Comparison of ENCODE assay signal across 8 cellular contexts in the genomic region with DNA sequence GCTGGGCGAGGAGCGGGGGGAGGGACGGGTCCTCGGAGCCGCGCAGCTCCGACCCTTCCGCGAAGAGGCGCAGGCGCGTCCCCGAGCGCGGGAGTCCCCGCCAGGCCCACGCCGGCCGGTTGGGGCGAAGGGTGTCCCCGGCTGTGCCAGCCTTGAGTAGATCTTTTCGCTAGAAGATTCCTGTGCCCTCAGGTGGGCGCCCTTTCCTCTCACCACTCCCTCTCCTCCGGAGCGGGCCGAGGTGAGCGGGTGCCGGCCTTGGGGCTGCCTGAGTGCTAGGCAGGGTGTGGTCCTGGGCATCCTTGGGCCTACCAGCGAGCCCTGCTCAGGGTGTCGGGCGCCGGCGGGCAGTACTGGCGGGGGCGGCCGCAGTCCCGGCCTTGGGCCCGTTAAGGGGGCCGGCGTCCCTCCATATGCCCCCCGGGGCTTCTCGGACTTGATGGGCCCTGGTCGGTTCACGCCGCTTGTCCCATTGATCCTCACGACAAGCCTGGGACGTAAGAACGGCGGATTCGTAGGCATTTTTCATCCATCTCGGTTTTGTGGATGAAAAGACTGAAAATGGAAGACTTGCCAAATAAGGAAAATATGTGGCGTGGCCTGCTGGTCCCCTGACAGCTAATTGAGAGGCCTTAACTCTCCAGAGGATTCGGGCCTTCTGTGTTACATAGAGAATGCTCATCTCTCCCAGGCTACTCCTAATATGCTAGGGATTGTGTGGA.
DNase-seq lines count a peak whose midpoint lies in the region; ATAC-seq and TF ChIP-seq lines count a peak whose summit lies in the region.

No MANE protein-coding gene starts in this region.

- no peaks in the 10 kb centered on the region for H3K9me3 Mint-ChIP-seq in memory B cell

- H3K36me3 Mint-ChIP-seq in memory B cell, result peaks cover 5% of the 10 kb centered on the region

- H3K27me3 Mint-ChIP-seq in memory B cell, result no peaks in the 10 kb centered on the region

- H3K27ac Mint-ChIP-seq in memory B cell, result peak overlapping the region; percentile 98

- no peak for TF ChIP-seq CTCF in AG10803 (conservative IDR thresholded peaks at IDR 0.05; ENCODE audit: low read length)

- DNase-seq in AG10803 (ENCODE audit: low read depth) (peak; percentile 83), NCI-H446 (lab: John Stamatoyannopoulos, UW) (peak; percentile 29 to 65), memory B cell (ENCODE audit: low spot score in 2 of 2) (peak; percentile 63 to 77)
- peak; percentile 66 to 74 for DNase-seq in activated CD4-positive, alpha-beta T cell treated with anti-CD3 and anti-CD28 coated beads, Interleukin-2, amount 50 U/mL, for 48 hours
- peak; percentile 39 for DNase-seq in effector CD8-positive, alpha-beta T cell (lab: John Stamatoyannopoulos, UW)
- peak; percentile 38 for DNase-seq in stimulated activated CD8-positive, alpha-beta memory T cell treated with anti-CD3 and anti-CD28 coated beads, Interleukin-15, amount 100 ng/mL, for 24 hours (ENCODE audit: low read depth)

- H3K4me1 Mint-ChIP-seq in memory B cell, result peaks cover 42% of the 10 kb centered on the region

- peak overlapping the region; percentile 94 for H3K4me3 Mint-ChIP-seq in memory B cell

- H3K4me3 ChIP-seq in AG10803 (ENCODE audit: low read length), result peak overlapping the region; percentile 80

- peak; percentile 50 for ATAC-seq in GM18867 (IDR thresholded peaks at IDR 0.05; ENCODE audit: unreplicated experiment)
- peak; percentile 42 for ATAC-seq in HG03097 (IDR thresholded peaks at IDR 0.05; ENCODE audit: low FRiP score, unreplicated experiment)
- ATAC-seq in memory B cell (ENCODE audit: low read depth), result peak; percentile 47

Comparison
In these comparisons a context has a peak if more than half of its experiments do, and no peak if none do; other contexts are left out.
1. Peak in every context shown above with its lines: DNase-seq, ATAC-seq and H3K4me3 ChIP-seq.